In genomic region chr14:73825551-73826188, GRCh38 we compare ENCODE assay signal across 8 cellular contexts.
DNase-seq lines count a peak whose midpoint lies in the region; ATAC-seq lines count a peak whose summit lies in the region.

No MANE protein-coding gene starts in this region.

- DNase-seq in DMS153 treated with DMSO at 0.1 percent for 48 hours (lab: John Stamatoyannopoulos, UW; ENCODE audit: unreplicated experiment) (peak; percentile 71), NCI-H345 treated with DMSO at 0.1 percent for 48 hours (lab: John Stamatoyannopoulos, UW; ENCODE audit: unreplicated experiment) (peak; percentile 60), caudate nucleus (lab: John Stamatoyannopoulos, UW) (peak in 58 of 61 donors; percentile 6 to 82 (median 54)), kidney tubule cell (ENCODE audit: low spot score) (peak; percentile 87)
- peak; percentile 83 to 87 for DNase-seq in stimulated activated CD4-positive, alpha-beta T cell treated with anti-CD3 and anti-CD28 coated beads, Interleukin-2, amount 100 ng/mL, for 24 hours

- H3K27ac ChIP-seq in caudate nucleus (ENCODE audit: low read depth, low read length): no peak overlapping the region

- peak; percentile 61 for ATAC-seq in HG02642 (IDR thresholded peaks at IDR 0.05; ENCODE audit: poor library complexity, unreplicated experiment)
- ATAC-seq in activated CD4-positive, CD25-positive, alpha-beta regulatory T cell treated with anti-CD3 and anti-CD28 coated beads, Interleukin-2, amount 50 U/mL, for 24 hours: peak; percentile 62 to 67
- no peak for ATAC-seq in HG03135 (IDR thresholded peaks at IDR 0.05; ENCODE audit: unreplicated experiment)
